Comparison of ENCODE assay signal across 8 cellular contexts in genomic region chr2:168246483-168247340, GRCh38. TPM values are rescaled to one million over a fixed set of nuclear protein-coding genes. Genes with fewer than 3 reads are reported as not detected.
A peak's percentile ranks its signal among the peaks of the same experiment; 100 is the strongest.
DNase-seq lines count a peak whose midpoint lies in the region; ATAC-seq lines count a peak whose summit lies in the region.

No MANE protein-coding gene starts in this region.

- POLR2A ChIA-PET in activated CD8-positive, alpha-beta T cell treated with anti-CD3 and anti-CD28 coated beads, Interleukin-2, amount 10 ng/mL, durations not matched to agents 7 days and 5 days (lab: Charles Lee) = interaction anchor here (0.6 to 1.0 kb wide), 2 partner anchors 17 to 111 kb away, joined by 3 read pairs; no protein-coding TSS in a partner anchor

- CTCF ChIA-PET in activated CD8-positive, alpha-beta T cell treated with anti-CD3 and anti-CD28 coated beads, Interleukin-2, amount 10 ng/mL, durations not matched to agents 7 days and 5 days (lab: Charles Lee) = interaction anchor here (0.7 kb wide), 1 partner anchor 90 kb away, joined by 3 read pairs; no protein-coding TSS in a partner anchor

- peaks cover 3% of the 10 kb centered on the region for H3K9me3 Mint-ChIP-seq in activated CD8-positive, alpha-beta T cell treated with anti-CD3 and anti-CD28 coated beads, Interleukin-2, amount 10 ng/mL, durations not matched to agents 7 days and 5 days (ENCODE audit: insufficient read depth)

- H3K27me3 Mint-ChIP-seq in activated CD8-positive, alpha-beta T cell treated with anti-CD3 and anti-CD28 coated beads, Interleukin-2, amount 10 ng/mL, durations not matched to agents 7 days and 5 days (ENCODE audit: low read depth) = peaks cover 2% of the 10 kb centered on the region

- H3K36me3 Mint-ChIP-seq in activated CD8-positive, alpha-beta T cell treated with anti-CD3 and anti-CD28 coated beads, Interleukin-2, amount 10 ng/mL, durations not matched to agents 7 days and 5 days (ENCODE audit: low read depth) = peaks cover 13% of the 10 kb centered on the region

- peak overlapping the region; percentile 95 for H3K27ac Mint-ChIP-seq in activated CD8-positive, alpha-beta T cell treated with anti-CD3 and anti-CD28 coated beads, Interleukin-2, amount 10 ng/mL, durations not matched to agents 7 days and 5 days

- peak; percentile 52 for ATAC-seq in HG02884 (IDR thresholded peaks at IDR 0.05; ENCODE audit: unreplicated experiment)
- ATAC-seq in activated CD8-positive, alpha-beta T cell treated with anti-CD3 and anti-CD28 coated beads, Interleukin-2, amount 10 ng/mL, durations not matched to agents 7 days and 5 days = peak; percentile 58

- H3K4me3 Mint-ChIP-seq in activated CD8-positive, alpha-beta T cell treated with anti-CD3 and anti-CD28 coated beads, Interleukin-2, amount 10 ng/mL, durations not matched to agents 7 days and 5 days = peak overlapping the region; percentile 90

- H3K4me1 Mint-ChIP-seq in activated CD8-positive, alpha-beta T cell treated with anti-CD3 and anti-CD28 coated beads, Interleukin-2, amount 10 ng/mL, durations not matched to agents 7 days and 5 days (ENCODE audit: low read depth) = peaks cover 36% of the 10 kb centered on the region

- DNase-seq in NK-92 treated with Interleukin-12 subunit alpha and Interleukin-12 subunit beta, amount 100 ng/mL, for 24 hours (lab: John Stamatoyannopoulos, UW) = peak; percentile 79
- no peak for DNase-seq in NK-92 (lab: John Stamatoyannopoulos, UW; ENCODE audit: unreplicated experiment)
- DNase-seq in NCI-H446 treated with DMSO at 0.1 percent for 48 hours (lab: John Stamatoyannopoulos, UW) = peak; percentile 7
- peak; percentile 87 for DNase-seq in activated CD8-positive, alpha-beta T cell treated with anti-CD3 and anti-CD28 coated beads, Interleukin-2, amount 10 ng/mL, durations not matched to agents 7 days and 5 days
- peak; percentile 81 for DNase-seq in effector CD4-positive, alpha-beta T cell
- DNase-seq in medulla oblongata (ENCODE audit: extremely low spot score) = peak; percentile 77
- DNase-seq in stimulated activated CD4-positive, alpha-beta T cell treated with anti-CD3 and anti-CD28 coated beads, TNF-alpha, amount 100 ng/mL, for 48 hours (ENCODE audit: low read depth in 3 of 3) = peak; percentile 38 to 56 (median 49)

RNA-seq across cellular contexts. Expression of gene STK39, which starts 0.7 kb away (rescaled TPM):
- 10 to 100 TPM; 33.4 to 34.8 TPM for total RNA-seq in activated CD8-positive, alpha-beta T cell treated with anti-CD3 and anti-CD28 coated beads, Interleukin-2, amount 10 ng/mL, durations not matched to agents 7 days and 5 days
